In the genomic region with DNA sequence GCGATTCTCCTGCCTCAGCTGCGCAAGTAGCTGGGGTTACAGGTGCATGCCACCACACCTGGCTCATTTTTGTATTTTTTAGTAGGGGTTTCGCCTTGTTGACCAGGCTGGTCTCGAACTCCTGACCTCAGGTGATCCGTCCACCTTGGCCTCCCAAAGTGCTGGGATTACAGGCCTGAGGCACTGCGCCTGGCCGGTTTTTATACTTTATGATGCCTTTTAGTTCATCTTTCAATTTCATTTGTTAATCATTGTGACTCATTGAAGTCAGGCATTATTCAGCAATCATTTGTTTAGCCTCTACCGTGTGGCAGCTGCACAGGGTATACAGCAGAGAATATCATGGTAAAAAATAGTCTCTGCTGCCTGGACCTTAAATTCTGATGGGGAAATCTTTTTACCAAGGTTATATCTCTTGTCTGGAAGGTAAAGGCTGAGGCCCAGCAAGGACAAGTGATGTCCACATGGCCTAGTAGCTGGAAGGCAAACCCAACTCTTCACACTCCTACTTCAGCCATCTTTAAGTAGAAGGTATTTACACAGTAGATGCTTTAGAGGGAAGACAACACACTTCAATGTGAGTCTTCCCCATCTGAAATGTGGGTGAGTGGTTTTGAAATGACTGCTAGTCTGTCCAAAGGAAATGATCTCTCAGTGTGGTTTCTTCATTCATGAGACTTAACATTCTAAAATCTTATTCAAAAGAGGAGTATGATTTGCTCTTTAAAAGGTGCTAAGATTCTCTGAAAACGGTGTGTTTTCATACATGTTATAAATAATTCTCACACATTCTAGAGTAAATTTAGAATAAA, we compare ENCODE assay signal across 8 cellular contexts. TPM values are rescaled to one million over a fixed set of nuclear protein-coding genes. Genes with fewer than 3 reads are reported as not detected.
DNase-seq lines count a peak whose midpoint lies in the region; ATAC-seq and TF ChIP-seq lines count a peak whose summit lies in the region.

No MANE protein-coding gene starts in this region.

- intact Hi-C loops in activated B cell treated with CpG ODN at 0.5 μM for 24 hours (cut with micrococcal nuclease): no loop called here

- peaks cover 19% of the 10 kb centered on the region for H3F3A ChIP-seq in neural progenitor cell (ENCODE audit: low read depth)

- TF ChIP-seq CTCF in activated B cell treated with CpG ODN at 0.5 μM for 24 hours (IDR thresholded peaks at IDR 0.05) (no peak), neural progenitor cell (IDR thresholded peaks at IDR 0.05) (no peak)

- peaks cover 77% of the 10 kb centered on the region for H3K79me2 ChIP-seq in neural progenitor cell (ENCODE audit: low read depth)

- peak overlapping the region; percentile 19 for H3K4me2 ChIP-seq in neural progenitor cell

- H3K4me3 ChIP-seq in neural progenitor cell: no peak overlapping the region

- H3K36me3 ChIP-seq in neural progenitor cell: peaks cover under 1% of the 10 kb centered on the region

- H3K27me3 Mint-ChIP-seq in activated B cell treated with CpG ODN at 0.5 μM for 24 hours (no peaks in the 10 kb centered on the region), neural progenitor cell (ENCODE audit: insufficient read depth, low read depth) (peaks cover 4% of the 10 kb centered on the region)

- H3K4me3 Mint-ChIP-seq in activated B cell treated with CpG ODN at 0.5 μM for 24 hours: peak overlapping the region; percentile 53
- H3K4me3 Mint-ChIP-seq in neural progenitor cell: no peak overlapping the region

- no peak overlapping the region for H3K9ac ChIP-seq in neural progenitor cell

- no peaks in the 10 kb centered on the region for H3K27me3 ChIP-seq in neural progenitor cell

- H2AFZ ChIP-seq in neural progenitor cell (replicated peaks): no peak overlapping the region

- H3K9me3 ChIP-seq in neural progenitor cell (ENCODE audit: low read depth): no peaks in the 10 kb centered on the region

- H3K36me3 Mint-ChIP-seq in activated B cell treated with CpG ODN at 0.5 μM for 24 hours (ENCODE audit: low read depth): peaks cover 16% of the 10 kb centered on the region
- peaks cover 12% of the 10 kb centered on the region for H3K36me3 Mint-ChIP-seq in neural progenitor cell

- H4K20me1 ChIP-seq in neural progenitor cell (ENCODE audit: low read depth): peaks cover 56% of the 10 kb centered on the region

- ATAC-seq in GM18858 (IDR thresholded peaks at IDR 0.05; ENCODE audit: unreplicated experiment) (peak; percentile 41), HG02678 (IDR thresholded peaks at IDR 0.05; ENCODE audit: unreplicated experiment) (peak; percentile 30), activated B cell treated with CpG ODN at 0.5 μM for 24 hours (ENCODE audit: low read depth) (no peak)

- H3K9me3 Mint-ChIP-seq in activated B cell treated with CpG ODN at 0.5 μM for 24 hours (no peaks in the 10 kb centered on the region), neural progenitor cell (no peaks in the 10 kb centered on the region)

- H3K4me1 ChIP-seq in neural progenitor cell: peaks cover 18% of the 10 kb centered on the region

- peaks cover 51% of the 10 kb centered on the region for H3K4me1 Mint-ChIP-seq in activated B cell treated with CpG ODN at 0.5 μM for 24 hours
- H3K4me1 Mint-ChIP-seq in neural progenitor cell: peaks cover 32% of the 10 kb centered on the region

- peak overlapping the region; percentile 18 for H3K27ac ChIP-seq in neural progenitor cell

- POLR2A ChIA-PET in activated B cell treated with CpG ODN at 0.5 μM for 24 hours (lab: Charles Lee): interaction anchor here (0.6 to 1.5 kb wide), 2 partner anchors 51 to 60 kb away, joined by 3 to 4 read pairs; no protein-coding TSS in a partner anchor

- peak overlapping the region; percentile 69 for H3K27ac Mint-ChIP-seq in activated B cell treated with CpG ODN at 0.5 μM for 24 hours
- no peak overlapping the region for H3K27ac Mint-ChIP-seq in neural progenitor cell

- no peak for DNase-seq in activated B cell treated with CpG ODN at 0.5 μM for 24 hours
- no peak for DNase-seq in neural progenitor cell (ENCODE audit: low spot score)
- no peak for DNase-seq in epidermal melanocyte (ENCODE audit: insufficient read length, low spot score)
- no peak for DNase-seq in DMS53 treated with DMSO at 0.1 percent for 48 hours (lab: John Stamatoyannopoulos, UW; ENCODE audit: unreplicated experiment)
- DNase-seq in NCI-H2196 (lab: John Stamatoyannopoulos, UW; ENCODE audit: unreplicated experiment): no peak
- DNase-seq in COLO829 (ENCODE audit: low spot score): no peak

- CTCF ChIA-PET in activated B cell treated with CpG ODN at 0.5 μM for 24 hours (lab: Charles Lee): no interaction called here

RNA-seq across cellular contexts. Expression of a gene that starts 2.4 kb away (rescaled TPM):
- total RNA-seq in activated B cell treated with CpG ODN at 0.5 μM for 24 hours (56.7 and 62.8 TPM in 2 replicates), neural progenitor cell (ENCODE audit: low replicate concordance) (100 and 145 TPM in 2 replicates)
